ENCODE assay signal across 2 cellular contexts in the genomic region with DNA sequence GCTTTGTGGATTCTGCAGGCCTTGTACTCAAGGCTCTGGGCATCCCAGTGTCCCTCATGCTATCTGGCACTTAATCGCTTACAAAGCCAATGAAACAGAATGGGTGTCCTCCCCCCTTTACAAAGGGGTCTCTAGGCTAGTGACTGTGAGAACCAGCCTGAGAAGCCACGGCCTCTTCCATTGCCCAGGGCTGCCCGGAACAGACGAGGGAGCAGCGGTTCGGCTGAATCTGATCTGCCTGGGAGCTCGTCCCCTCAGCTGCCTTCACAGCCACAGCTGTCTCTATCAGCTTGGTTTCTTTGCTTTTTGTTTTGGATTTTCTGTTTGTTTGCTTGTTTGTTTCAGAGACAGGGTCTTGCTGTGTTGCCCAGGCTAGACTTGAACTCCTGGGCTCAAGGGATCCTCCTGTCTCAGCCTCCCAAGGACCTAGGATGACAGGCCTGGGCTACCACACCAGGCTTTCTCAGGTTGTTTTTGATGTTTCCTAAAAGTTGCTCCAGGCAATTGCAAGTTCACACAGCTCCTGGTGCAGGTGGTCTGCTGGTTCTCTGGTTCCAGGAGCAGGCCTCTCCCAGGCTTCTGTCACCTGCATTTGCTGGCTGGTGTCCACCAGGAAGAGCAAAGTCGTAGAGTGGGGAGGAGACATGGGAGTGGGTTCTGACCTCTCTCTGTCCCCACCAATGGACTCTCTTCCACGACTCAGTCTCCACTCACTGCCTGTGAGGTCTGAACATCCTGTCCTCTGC.
TF ChIP-seq lines count a peak whose summit lies in the region.

No MANE protein-coding gene starts in this region.

TF ChIP-seq in IMR-90, 13 proteins besides CTCF, POLR2A, EP300 and RAD21:
- no peak for TF ChIP-seq BHLHE40 (IDR thresholded peaks at IDR 0.05; ENCODE audit: low read depth, low read length)

TF ChIP-seq in HepG2, 621 proteins besides CTCF, POLR2A, EP300 and RAD21:
- TF ChIP-seq ZNF503 (CRISPR knock-in tag; IDR thresholded peaks at IDR 0.05) (no peak), ZNF225 (CRISPR knock-in tag; IDR thresholded peaks at IDR 0.05) (no peak), ZNF770 (CRISPR knock-in tag; IDR thresholded peaks at IDR 0.05) (peak; percentile 38; the same call in 1 of the 2 replicates), ZMYM3 (CRISPR knock-in tag; IDR thresholded peaks at IDR 0.05) (peak; percentile 56; the same call in 1 of the 2 replicates), ZNF121 (CRISPR knock-in tag; IDR thresholded peaks at IDR 0.05) (peak; percentile 93)
- TF ChIP-seq, protein P1, sequence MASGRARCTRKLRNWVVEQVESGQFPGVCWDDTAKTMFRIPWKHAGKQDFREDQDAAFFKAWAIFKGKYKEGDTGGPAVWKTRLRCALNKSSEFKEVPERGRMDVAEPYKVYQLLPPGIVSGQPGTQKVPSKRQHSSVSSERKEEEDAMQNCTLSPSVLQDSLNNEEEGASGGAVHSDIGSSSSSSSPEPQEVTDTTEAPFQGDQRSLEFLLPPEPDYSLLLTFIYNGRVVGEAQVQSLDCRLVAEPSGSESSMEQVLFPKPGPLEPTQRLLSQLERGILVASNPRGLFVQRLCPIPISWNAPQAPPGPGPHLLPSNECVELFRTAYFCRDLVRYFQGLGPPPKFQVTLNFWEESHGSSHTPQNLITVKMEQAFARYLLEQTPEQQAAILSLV (CRISPR knock-in tag; IDR thresholded peaks at IDR 0.05; ENCODE audit: borderline replicate concordance) = no peak
